9 cellular contexts compared by ENCODE assay signal in genomic region chr1:44327679-44328491, GRCh38. TPM values are rescaled to one million over a fixed set of nuclear protein-coding genes. Genes with fewer than 3 reads are reported as not detected.
A peak's percentile ranks its signal among the peaks of the same experiment; 100 is the strongest.
DNase-seq lines count a peak whose midpoint lies in the region; ATAC-seq and TF ChIP-seq lines count a peak whose summit lies in the region.
"Had no signal": no experiment of that assay in that cellular context is flagged by ENCODE, and none has a peak within 500 bp of the region (broad histone marks: within the 10 kb centered on the region; RNA-seq: fewer than 3 reads in every experiment).

No MANE protein-coding gene starts in this region.

- H3K27ac ChIP-seq in 22Rv1 (peak overlapping the region; percentile 77), RWPE2 (ENCODE audit: poor library complexity, severe bottlenecking) (peak overlapping the region; percentile 94)
- no peak overlapping the region for H3K27ac ChIP-seq in effector memory CD4-positive, alpha-beta T cell (ENCODE audit: insufficient read depth, low read length, poor library complexity, severe bottlenecking)

- CTCF ChIA-PET in activated CD4-positive, alpha-beta T cell treated with anti-CD3 and anti-CD28 coated beads, Interleukin-2, amount 10 ng/mL, durations not matched to agents 7 days and 5 days (lab: Charles Lee) = no interaction called here

- H3K9me3 Mint-ChIP-seq in activated CD4-positive, alpha-beta T cell treated with anti-CD3 and anti-CD28 coated beads, Interleukin-2, amount 10 ng/mL, durations not matched to agents 7 days and 5 days = no peaks in the 10 kb centered on the region

- no peak overlapping the region for H3K4me3 Mint-ChIP-seq in activated CD4-positive, alpha-beta T cell treated with anti-CD3 and anti-CD28 coated beads, Interleukin-2, amount 10 ng/mL, durations not matched to agents 7 days and 5 days

- H3K4me1 ChIP-seq in RWPE2 (ENCODE audit: insufficient read depth, poor library complexity, severe bottlenecking) = peaks cover 31% of the 10 kb centered on the region
- H3K4me1 ChIP-seq in effector memory CD4-positive, alpha-beta T cell (ENCODE audit: control insufficient read depth, insufficient read depth, low read length, poor library complexity, severe bottlenecking) = no peaks in the 10 kb centered on the region

- H3K27me3 ChIP-seq in RWPE2 (ENCODE audit: insufficient read depth, poor library complexity, severe bottlenecking) = no peaks in the 10 kb centered on the region
- no peaks in the 10 kb centered on the region for H3K27me3 ChIP-seq in effector memory CD4-positive, alpha-beta T cell (replicated peaks; ENCODE audit: control insufficient read depth, insufficient read depth, low read length, poor library complexity, severe bottlenecking)

- no peaks in the 10 kb centered on the region for H3K36me3 ChIP-seq in RWPE2 (ENCODE audit: low read depth)
- peaks cover 5% of the 10 kb centered on the region for H3K36me3 ChIP-seq in effector memory CD4-positive, alpha-beta T cell (ENCODE audit: control insufficient read depth, insufficient read depth, low read length)

- H3K27me3 Mint-ChIP-seq in activated CD4-positive, alpha-beta T cell treated with anti-CD3 and anti-CD28 coated beads, Interleukin-2, amount 10 ng/mL, durations not matched to agents 7 days and 5 days = no peaks in the 10 kb centered on the region

- H3K36me3 Mint-ChIP-seq in activated CD4-positive, alpha-beta T cell treated with anti-CD3 and anti-CD28 coated beads, Interleukin-2, amount 10 ng/mL, durations not matched to agents 7 days and 5 days (ENCODE audit: low read depth) = peaks cover 8% of the 10 kb centered on the region

- DNase-seq in HT-29 (ENCODE audit: low spot score) (peak; percentile 98), RWPE2 (ENCODE audit: low spot score) (peak; percentile 99), foreskin fibroblast (peak; percentile 100), pulmonary artery endothelial cell (ENCODE audit: low read depth, low spot score) (peak; percentile 93), GF-D8 (lab: John Stamatoyannopoulos, UW) (no peak)
- DNase-seq in effector memory CD4-positive, alpha-beta T cell = no peak
- DNase-seq in activated CD4-positive, alpha-beta T cell treated with anti-CD3 and anti-CD28 coated beads, Interleukin-2, amount 10 ng/mL, durations not matched to agents 7 days and 5 days = no peak
- DNase-seq: DND-41 had no signal

- no peaks in the 10 kb centered on the region for H3K9me3 ChIP-seq in RWPE2 (ENCODE audit: severe bottlenecking)
- H3K9me3 ChIP-seq in effector memory CD4-positive, alpha-beta T cell (ENCODE audit: control insufficient read depth, low read length) = no peaks in the 10 kb centered on the region

- TF ChIP-seq CTCF in 22Rv1 (IDR thresholded peaks at IDR 0.05) (no peak), RWPE2 (IDR thresholded peaks at IDR 0.05; ENCODE audit: poor library complexity, severe bottlenecking) (no peak), foreskin fibroblast (IDR thresholded peaks at IDR 0.05; ENCODE audit: low read depth, low read length) (no peak)

- no peak overlapping the region for H3K27ac Mint-ChIP-seq in activated CD4-positive, alpha-beta T cell treated with anti-CD3 and anti-CD28 coated beads, Interleukin-2, amount 10 ng/mL, durations not matched to agents 7 days and 5 days

- no peak overlapping the region for H3K4me3 ChIP-seq in RWPE2 (ENCODE audit: severe bottlenecking)
- H3K4me3 ChIP-seq in foreskin fibroblast (ENCODE audit: low read depth in 1 of 2, low read length in 2 of 2) = no peak overlapping the region
- H3K4me3 ChIP-seq in effector memory CD4-positive, alpha-beta T cell (ENCODE audit: insufficient read depth, low read depth, low read length, poor library complexity, severe bottlenecking) = no peak overlapping the region

- ATAC-seq in RWPE2 (ENCODE audit: low read depth) = peak; percentile 89

- H3K4me1 Mint-ChIP-seq in activated CD4-positive, alpha-beta T cell treated with anti-CD3 and anti-CD28 coated beads, Interleukin-2, amount 10 ng/mL, durations not matched to agents 7 days and 5 days = peaks cover 2% of the 10 kb centered on the region

- POLR2A ChIA-PET in activated CD4-positive, alpha-beta T cell treated with anti-CD3 and anti-CD28 coated beads, Interleukin-2, amount 10 ng/mL, durations not matched to agents 7 days and 5 days (lab: Charles Lee) = no interaction called here

RNA-seq across cellular contexts. Expression of gene ERI3, which starts 27.2 kb away (rescaled TPM):
- 74.3 and 84.4 TPM in 2 replicates for total RNA-seq in HT-29 (2014; rRNA removed; shearing (Covaris generic))
- total RNA-seq in pulmonary artery endothelial cell = 40.0 and 43.9 TPM in 2 replicates
- total RNA-seq in activated CD4-positive, alpha-beta T cell treated with anti-CD3 and anti-CD28 coated beads, Interleukin-2, amount 10 ng/mL, durations not matched to agents 7 days and 5 days = 10 to 100 TPM; 27.8 to 29.2 TPM

Comparison
In these comparisons a context has a peak if more than half of its experiments do, and no peak if none do; other contexts are left out.
1. DNase-seq: peak in HT-29 (single experiment), RWPE2 (single experiment), foreskin fibroblast (2 of 2) and pulmonary artery endothelial cell (single experiment); none in effector memory CD4-positive, alpha-beta T cell (0 of 3), GF-D8 (single experiment) and activated CD4-positive, alpha-beta T cell treated with anti-CD3 and anti-CD28 coated beads, Interleukin-2, amount 10 ng/mL, durations not matched to agents 7 days and 5 days (single experiment).